ENCODE assay signal across 6 cellular contexts in the genomic region with DNA sequence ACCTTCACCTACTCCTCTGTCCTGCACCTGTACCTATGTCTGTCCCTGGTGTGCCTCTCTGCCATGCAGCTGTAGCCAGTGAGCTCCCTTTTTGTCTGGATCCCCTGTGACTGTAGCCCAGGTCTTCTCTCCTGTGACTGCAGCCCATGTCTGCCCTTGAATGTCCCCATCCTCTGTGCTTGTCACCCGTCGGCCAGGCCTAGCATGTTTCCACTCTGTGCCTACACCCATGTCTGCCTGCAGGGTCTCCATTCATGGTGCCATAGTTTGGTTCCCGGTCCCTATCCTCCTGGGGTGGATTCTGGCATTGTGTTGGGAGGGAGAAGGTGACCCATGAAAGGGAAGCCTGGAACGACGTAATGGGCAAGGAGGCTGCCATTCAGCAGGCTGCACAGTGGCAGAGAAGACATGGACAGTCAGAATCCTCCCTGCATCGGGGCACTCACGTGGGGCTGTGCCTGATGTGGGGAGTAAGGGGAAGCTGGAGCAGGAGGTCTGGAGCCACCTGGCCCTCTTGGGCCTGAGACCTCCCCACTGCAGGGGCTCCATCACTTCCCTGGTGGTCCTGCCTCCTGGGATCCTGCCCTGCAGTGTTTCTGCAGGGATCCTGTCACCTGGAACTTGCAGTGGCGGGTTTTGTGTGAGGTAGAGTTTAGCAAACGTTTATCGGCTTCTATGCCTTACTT.
DNase-seq lines count a peak whose midpoint lies in the region; ATAC-seq, FAIRE-seq and TF ChIP-seq lines count a peak whose summit lies in the region.
"Not testable (repeated sequence)": the region's sequence is repeated elsewhere in the genome, so short reads cannot be mapped to it uniquely, and the experiment has no call there.

No MANE protein-coding gene starts in this region.

- H3K4me3 Mint-ChIP-seq in memory B cell; osteocyte (ENCODE audit: unreplicated experiment): not testable (repeated sequence)

- FAIRE-seq in HTR-8/SVneo (lab: Jason Lieb, UNC) (peak; percentile 44), bronchial epithelial cell (lab: Jason Lieb, UNC) (peak; percentile 66)

- H3K4me1 ChIP-seq in spleen, result not testable (repeated sequence)

- 74 to 84% (median 79%) methylated on average over 10 of the region's 10 CpGs for WGBS in spleen, 5 donors

- peak overlapping the region; percentile 3 for H3K27ac Mint-ChIP-seq in memory B cell
- H3K27ac Mint-ChIP-seq in osteocyte (ENCODE audit: unreplicated experiment), result not testable (repeated sequence)

- ATAC-seq in memory B cell (ENCODE audit: low read depth), result not testable (repeated sequence)

- H3K9me3 Mint-ChIP-seq in memory B cell; osteocyte (ENCODE audit: unreplicated experiment): not testable (repeated sequence)

- H3K27me3 Mint-ChIP-seq in memory B cell (peaks cover 21% of the 10 kb centered on the region), osteocyte (ENCODE audit: unreplicated experiment) (peaks cover 28% of the 10 kb centered on the region)

- H3K27me3 ChIP-seq in bronchial epithelial cell (ENCODE audit: control insufficient read depth, insufficient read depth, low read length), result not testable (repeated sequence)
- H3K27me3 ChIP-seq in spleen (replicated peaks in 1 of 7), result peaks cover 0 to 19% (median 0%) of the 10 kb centered on the region in 7 donors

- TF ChIP-seq CTCF in bronchial epithelial cell (IDR thresholded peaks at IDR 0.05; ENCODE audit: insufficient read depth, low read length, severe bottlenecking); osteocyte (IDR thresholded peaks at IDR 0.05); spleen (IDR thresholded peaks at IDR 0.05 in 8 of 11, conservative IDR thresholded peaks at IDR 0.05 in 3 of 11): not testable (repeated sequence)

- TF ChIP-seq POLR2A in spleen (IDR thresholded peaks at IDR 0.05), result not testable (repeated sequence)

- DNase-seq in HTR-8/SVneo (ENCODE audit: insufficient read length, low spot score); bronchial epithelial cell (ENCODE audit: low read depth); memory B cell (ENCODE audit: low spot score in 2 of 2): not testable (repeated sequence)
- peak; percentile 67 for DNase-seq in cardiac septum (ENCODE audit: low spot score)
- DNase-seq in osteocyte (ENCODE audit: extremely low spot score, unreplicated experiment), result peak; percentile 60
- DNase-seq in spleen, result peak; percentile 47

- not testable (repeated sequence) for H3K4me1 Mint-ChIP-seq in memory B cell; osteocyte (ENCODE audit: unreplicated experiment)

- intact Hi-C loops in cardiac septum (cut with DNase I); spleen (cut with DNase I; ENCODE audit: low total_unique reads): not testable (repeated sequence)

- not testable (repeated sequence) for H3K27ac ChIP-seq in spleen

- not testable (repeated sequence) for H3K36me3 Mint-ChIP-seq in memory B cell; osteocyte (ENCODE audit: unreplicated experiment)

- not testable (repeated sequence) for H3K36me3 ChIP-seq in bronchial epithelial cell (ENCODE audit: control insufficient read depth, insufficient read depth, low read length); spleen

- H3K9me3 ChIP-seq in spleen, result not testable (repeated sequence)

- not testable (repeated sequence) for H3K4me3 ChIP-seq in bronchial epithelial cell (ENCODE audit: low read depth, low read length); spleen
